ENCODE assay signal across 1 cellular context in the genomic region with DNA sequence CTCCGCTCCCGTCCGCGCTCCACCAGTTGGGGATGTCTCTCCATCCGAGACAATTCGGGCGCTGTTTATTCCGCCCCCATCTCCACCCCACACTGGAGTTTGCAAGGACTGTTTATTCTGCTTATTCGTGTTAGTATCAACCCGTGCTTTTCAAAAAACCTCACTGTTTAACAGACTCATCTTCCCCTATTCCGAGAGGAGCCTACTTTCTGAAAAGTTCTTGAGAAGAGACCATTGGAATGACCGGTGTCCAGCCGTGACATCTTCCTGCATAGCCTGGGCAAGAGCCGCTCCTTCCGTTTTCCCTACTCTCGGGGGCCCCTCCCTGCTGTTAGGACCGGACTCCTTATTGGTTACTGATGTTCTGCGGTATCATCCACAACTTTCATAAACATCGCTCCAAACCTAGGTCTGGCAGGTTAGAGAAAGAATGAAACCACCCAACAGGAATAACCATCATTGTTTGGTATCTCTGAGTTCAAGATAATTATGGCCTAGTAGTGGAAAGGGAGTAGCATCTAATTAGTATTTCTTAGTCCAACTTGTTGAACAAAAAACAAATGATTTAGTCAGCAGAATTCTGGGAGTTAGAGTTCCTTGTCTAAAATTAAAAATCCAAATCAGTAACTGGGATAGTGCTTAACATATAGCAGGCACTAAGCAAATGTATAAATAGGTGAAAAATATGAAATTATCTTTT.
TF ChIP-seq lines count a peak whose summit lies in the region.

No MANE protein-coding gene starts in this region.

TF ChIP-seq in GM12878, 131 proteins besides CTCF, POLR2A, EP300 and RAD21:
- TF ChIP-seq IKZF2 (IDR thresholded peaks at IDR 0.05) (peak; percentile 12 to 15; a peak in 2 of 4 replicates), RUNX3 (IDR thresholded peaks at IDR 0.05; ENCODE audit: low read length) (peak; percentile 44; the same call in 1 of the 2 replicates), EED (IDR thresholded peaks at IDR 0.05; ENCODE audit: low read depth) (0 out of 2 replicates have a peak, but pooled peaks have one; percentile 10), CREB1 (IDR thresholded peaks at IDR 0.05; ENCODE audit: low read depth) (peak; percentile 31; the same call in 1 of the 2 replicates)
- TF ChIP-seq, protein P1, sequence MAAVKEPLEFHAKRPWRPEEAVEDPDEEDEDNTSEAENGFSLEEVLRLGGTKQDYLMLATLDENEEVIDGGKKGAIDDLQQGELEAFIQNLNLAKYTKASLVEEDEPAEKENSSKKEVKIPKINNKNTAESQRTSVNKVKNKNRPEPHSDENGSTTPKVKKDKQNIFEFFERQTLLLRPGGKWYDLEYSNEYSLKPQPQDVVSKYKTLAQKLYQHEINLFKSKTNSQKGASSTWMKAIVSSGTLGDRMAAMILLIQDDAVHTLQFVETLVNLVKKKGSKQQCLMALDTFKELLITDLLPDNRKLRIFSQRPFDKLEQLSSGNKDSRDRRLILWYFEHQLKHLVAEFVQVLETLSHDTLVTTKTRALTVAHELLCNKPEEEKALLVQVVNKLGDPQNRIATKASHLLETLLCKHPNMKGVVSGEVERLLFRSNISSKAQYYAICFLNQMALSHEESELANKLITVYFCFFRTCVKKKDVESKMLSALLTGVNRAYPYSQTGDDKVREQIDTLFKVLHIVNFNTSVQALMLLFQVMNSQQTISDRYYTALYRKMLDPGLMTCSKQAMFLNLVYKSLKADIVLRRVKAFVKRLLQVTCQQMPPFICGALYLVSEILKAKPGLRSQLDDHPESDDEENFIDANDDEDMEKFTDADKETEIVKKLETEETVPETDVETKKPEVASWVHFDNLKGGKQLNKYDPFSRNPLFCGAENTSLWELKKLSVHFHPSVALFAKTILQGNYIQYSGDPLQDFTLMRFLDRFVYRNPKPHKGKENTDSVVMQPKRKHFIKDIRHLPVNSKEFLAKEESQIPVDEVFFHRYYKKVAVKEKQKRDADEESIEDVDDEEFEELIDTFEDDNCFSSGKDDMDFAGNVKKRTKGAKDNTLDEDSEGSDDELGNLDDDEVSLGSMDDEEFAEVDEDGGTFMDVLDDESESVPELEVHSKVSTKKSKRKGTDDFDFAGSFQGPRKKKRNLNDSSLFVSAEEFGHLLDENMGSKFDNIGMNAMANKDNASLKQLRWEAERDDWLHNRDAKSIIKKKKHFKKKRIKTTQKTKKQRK (IDR thresholded peaks at IDR 0.05; ENCODE audit: low read depth, low read length), result no peak
